In the genomic region with DNA sequence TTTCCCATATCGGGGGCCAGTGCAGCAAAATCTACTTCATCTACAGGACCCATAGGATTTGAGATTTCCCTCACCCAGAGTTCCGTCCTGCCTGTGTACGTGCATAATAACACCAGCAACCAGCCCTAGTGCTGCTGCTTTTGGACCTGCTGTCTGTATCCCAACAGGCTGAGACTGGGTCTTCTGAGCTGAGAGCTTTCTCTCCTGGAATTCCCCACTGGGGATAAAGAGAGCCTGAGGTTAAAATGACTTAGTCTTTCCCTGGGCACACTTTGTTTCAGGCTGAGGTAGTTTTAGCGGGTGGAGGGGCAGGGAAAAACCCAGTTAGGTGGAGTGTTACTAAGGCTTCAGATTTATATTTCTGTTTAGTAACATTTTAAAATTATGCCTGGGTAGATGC, we compare ENCODE assay signal across 32 cellular contexts.
DNase-seq lines count a peak whose midpoint lies in the region; ATAC-seq and TF ChIP-seq lines count a peak whose summit lies in the region.
"Had no signal": no experiment of that assay in that cellular context is flagged by ENCODE, and none has a peak within 500 bp of the region (broad histone marks: within the 10 kb centered on the region; RNA-seq: fewer than 3 reads in every experiment).

No MANE protein-coding gene starts in this region.

- peaks cover 3% of the 10 kb centered on the region for H3K4me1 Mint-ChIP-seq in activated naive CD4-positive, alpha-beta T cell treated with anti-CD3 and anti-CD28 coated beads, Interleukin-2, amount 10 ng/mL, durations not matched to agents 7 days and 5 days
- peaks cover 8% of the 10 kb centered on the region for H3K4me1 Mint-ChIP-seq in activated naive CD8-positive, alpha-beta T cell (ENCODE audit: low read depth)
- no peaks in the 10 kb centered on the region for H3K4me1 Mint-ChIP-seq in CD4-positive, alpha-beta T cell (ENCODE audit: low read depth)
- H3K4me1 Mint-ChIP-seq in CD4-positive, alpha-beta memory T cell, result peaks cover 0 to 4% (median 2%) of the 10 kb centered on the region in 4 donors

- no peaks in the 10 kb centered on the region for H4K20me1 ChIP-seq in osteoblast (ENCODE audit: insufficient read depth, low read length)

- intact Hi-C loops in CD4-positive, alpha-beta T cell (cut with DNase I, micrococcal nuclease), result no loop called here
- intact Hi-C loops in CD4-positive, alpha-beta memory T cell (cut with micrococcal nuclease), result no loop called here
- intact Hi-C loops in stomach (cut with DNase I; ENCODE audit: low total_unique reads), result no loop called here

- H4K8ac ChIP-seq in mesendoderm (ENCODE audit: low read depth, low read length), result peak overlapping the region; percentile 13

- H3K4me2 ChIP-seq in mesendoderm (ENCODE audit: low read length), result no peak overlapping the region
- no peak overlapping the region for H3K4me2 ChIP-seq in osteoblast (ENCODE audit: insufficient read depth, low read length)
- H3K4me2 ChIP-seq: PC-9, SK-N-SH had no signal

- H3K79me1 ChIP-seq in mesendoderm (ENCODE audit: low read length), result no peaks in the 10 kb centered on the region

- no peak overlapping the region for H2BK15ac ChIP-seq in mesendoderm (replicated peaks; ENCODE audit: low read depth)

- H4K5ac ChIP-seq in mesendoderm (ENCODE audit: low read length), result no peak overlapping the region

- POLR2A ChIA-PET in CD4-positive, alpha-beta T cell (lab: Charles Lee), result no interaction called here
- POLR2A ChIA-PET in CD4-positive, alpha-beta memory T cell (lab: Charles Lee; ENCODE audit: partially characterized antibody), result interaction anchor here (1.1 kb wide), 1 partner anchor 10 kb away, joined by 4 read pairs; no protein-coding TSS in a partner anchor

- ATAC-seq in activated naive CD4-positive, alpha-beta T cell treated with anti-CD3 and anti-CD28 coated beads, Interleukin-2, amount 50 U/mL, for 72 hours, result peak; percentile 30 to 92
- ATAC-seq in CD4-positive, alpha-beta T cell (ENCODE audit: poor library complexity), result no peak
- ATAC-seq: activated CD4-positive, CD25-positive, alpha-beta regulatory T cell treated with anti-CD3 and anti-CD28 coated beads, Interleukin-2, amount 50 U/mL, for 24 hours; HCT116; HepG2; Right ventricle myocardium inferior; stimulated activated effector memory CD8-positive, alpha-beta T cell treated with anti-CD3 and anti-CD28 coated beads, Interleukin-12 subunit alpha, Interleukin-12 subunit beta, amount 100 ng/mL, for 72 hours had no signal

- no peak overlapping the region for H3K4me3 Mint-ChIP-seq in activated naive CD4-positive, alpha-beta T cell treated with anti-CD3 and anti-CD28 coated beads, Interleukin-2, amount 10 ng/mL, durations not matched to agents 7 days and 5 days
- no peak overlapping the region for H3K4me3 Mint-ChIP-seq in activated naive CD8-positive, alpha-beta T cell
- no peak overlapping the region for H3K4me3 Mint-ChIP-seq in CD4-positive, alpha-beta T cell
- no peak overlapping the region for H3K4me3 Mint-ChIP-seq in CD4-positive, alpha-beta memory T cell
- H3K4me3 Mint-ChIP-seq: nephron progenitor cell; stimulated activated effector memory CD8-positive, alpha-beta T cell treated with anti-CD3 and anti-CD28 coated beads, Interleukin-12 subunit alpha, Interleukin-12 subunit beta, amount 100 ng/mL, for 72 hours; T-helper 1 cell treated with Interleukin-12 subunit alpha and Interleukin-12 subunit beta and Interleukin-4 antibody, amounts not matched to agents 30 μg/mL and 1 μg/mL, for 36 hours had no signal

- no peak overlapping the region for H2BK5ac ChIP-seq in mesendoderm (ENCODE audit: low read length)

- no peak for TF ChIP-seq POLR2A in stomach (IDR thresholded peaks at IDR 0.05)

- no peak overlapping the region for H3K9ac ChIP-seq in mesendoderm (ENCODE audit: low read length)
- H3K9ac ChIP-seq: SK-N-SH had no signal

- no peaks in the 10 kb centered on the region for H3K79me2 ChIP-seq in mesendoderm (ENCODE audit: control insufficient read depth, insufficient read depth, low read length)
- H3K79me2 ChIP-seq in osteoblast (ENCODE audit: insufficient read depth, low read length), result no peaks in the 10 kb centered on the region

- no peaks in the 10 kb centered on the region for H3K9me3 ChIP-seq in CD4-positive, alpha-beta T cell (ENCODE audit: control insufficient read depth, low read length)
- no peaks in the 10 kb centered on the region for H3K9me3 ChIP-seq in CD4-positive, alpha-beta memory T cell (ENCODE audit: control insufficient read depth in 1 of 2, low read length in 2 of 2)
- H3K9me3 ChIP-seq in stomach (no peaks in the 10 kb centered on the region), osteoblast (ENCODE audit: low read depth, low read length) (no peaks in the 10 kb centered on the region)
- H3K9me3 ChIP-seq: pancreas, SK-N-SH, vagina had no signal

- H2BK120ac ChIP-seq in mesendoderm (ENCODE audit: low read depth, low read length), result no peak overlapping the region

- H3K27ac ChIP-seq in mesendoderm (ENCODE audit: low read depth, low read length) (no peak overlapping the region), stomach (no peak overlapping the region), osteoblast (ENCODE audit: low read depth, low read length) (no peak overlapping the region)
- H3K27ac ChIP-seq in CD4-positive, alpha-beta T cell (ENCODE audit: low read depth, low read length), result no peak overlapping the region
- no peak overlapping the region for H3K27ac ChIP-seq in CD4-positive, alpha-beta memory T cell (ENCODE audit: low read depth, low read length)
- H3K27ac ChIP-seq: brain microvascular endothelial cell, pancreas, PC-9, vagina had no signal

- no peak for TF ChIP-seq EP300 in stomach (IDR thresholded peaks at IDR 0.05)

- H3K4me3 ChIP-seq in mesendoderm (ENCODE audit: low read length), result no peak overlapping the region
- no peak overlapping the region for H3K4me3 ChIP-seq in CD4-positive, alpha-beta memory T cell (ENCODE audit: low read length in 2 of 2)
- no peak overlapping the region for H3K4me3 ChIP-seq in stomach
- H3K4me3 ChIP-seq in osteoblast (ENCODE audit: insufficient read depth, low read length), result no peak overlapping the region
- H3K4me3 ChIP-seq: lung, pancreas, PC-9, vagina had no signal

- H3K27me3 ChIP-seq in mesendoderm (ENCODE audit: insufficient read depth, low read length, poor library complexity) (no peaks in the 10 kb centered on the region), stomach (no peaks in the 10 kb centered on the region), osteoblast (ENCODE audit: insufficient read depth, low read length) (no peaks in the 10 kb centered on the region)
- no peaks in the 10 kb centered on the region for H3K27me3 ChIP-seq in CD4-positive, alpha-beta T cell (ENCODE audit: control insufficient read depth, insufficient read depth, low read length)
- no peaks in the 10 kb centered on the region for H3K27me3 ChIP-seq in CD4-positive, alpha-beta memory T cell (ENCODE audit: insufficient read depth, low read length)
- H3K27me3 ChIP-seq: brain microvascular endothelial cell, pancreas, vagina had no signal

- H2AFZ ChIP-seq in osteoblast (ENCODE audit: low read length), result no peak overlapping the region
- H2AFZ ChIP-seq: PC-9 had no signal

- no peak overlapping the region for H2AK5ac ChIP-seq in mesendoderm (ENCODE audit: low read length)

- H3K23ac ChIP-seq in mesendoderm (ENCODE audit: low read length), result no peak overlapping the region

- H3K56ac ChIP-seq in mesendoderm (ENCODE audit: low read length), result no peak overlapping the region

- H3K4ac ChIP-seq in mesendoderm (ENCODE audit: low read depth, low read length), result no peak overlapping the region

- H3K36me3 ChIP-seq in mesendoderm (ENCODE audit: control insufficient read depth, insufficient read depth, low read length) (no peaks in the 10 kb centered on the region), stomach (peaks cover 0 to 71% (median 60%) of the 10 kb centered on the region in 4 donors), osteoblast (ENCODE audit: insufficient read depth, low read length) (peaks cover 22% of the 10 kb centered on the region)
- peaks cover 25% of the 10 kb centered on the region for H3K36me3 ChIP-seq in CD4-positive, alpha-beta memory T cell (ENCODE audit: insufficient read depth, low read length)

- no peaks in the 10 kb centered on the region for H3K36me3 Mint-ChIP-seq in activated naive CD4-positive, alpha-beta T cell treated with anti-CD3 and anti-CD28 coated beads, Interleukin-2, amount 50 U/mL, for 72 hours
- H3K36me3 Mint-ChIP-seq in activated naive CD4-positive, alpha-beta T cell treated with anti-CD3 and anti-CD28 coated beads, Interleukin-2, amount 10 ng/mL, durations not matched to agents 7 days and 5 days, result peaks cover 40% of the 10 kb centered on the region
- H3K36me3 Mint-ChIP-seq in activated naive CD8-positive, alpha-beta T cell, result peaks cover 11% of the 10 kb centered on the region
- peaks cover 54% of the 10 kb centered on the region for H3K36me3 Mint-ChIP-seq in CD4-positive, alpha-beta T cell (ENCODE audit: low read depth)
- peaks cover 32 to 48% of the 10 kb centered on the region in 2 donors for H3K36me3 Mint-ChIP-seq in CD4-positive, alpha-beta memory T cell

- no peaks in the 10 kb centered on the region for H3K27me3 Mint-ChIP-seq in activated naive CD4-positive, alpha-beta T cell treated with anti-CD3 and anti-CD28 coated beads, Interleukin-2, amount 10 ng/mL, durations not matched to agents 7 days and 5 days
- no peaks in the 10 kb centered on the region for H3K27me3 Mint-ChIP-seq in activated naive CD8-positive, alpha-beta T cell
- H3K27me3 Mint-ChIP-seq in CD4-positive, alpha-beta T cell, result no peaks in the 10 kb centered on the region
- H3K27me3 Mint-ChIP-seq in CD4-positive, alpha-beta memory T cell, result no peaks in the 10 kb centered on the region

- no peak for DNase-seq in activated naive CD4-positive, alpha-beta T cell treated with anti-CD3 and anti-CD28 coated beads, Interleukin-2, amount 50 U/mL, for 72 hours (ENCODE audit: low spot score in 2 of 2)
- no peak for DNase-seq in activated naive CD4-positive, alpha-beta T cell treated with anti-CD3 and anti-CD28 coated beads, Interleukin-2, amount 10 ng/mL, durations not matched to agents 7 days and 5 days
- DNase-seq in mesendoderm (no peak), stomach (no peak), osteoblast (ENCODE audit: insufficient read length, low spot score, missing footprints) (no peak)
- DNase-seq in CD4-positive, alpha-beta T cell, result no peak
- DNase-seq in CD4-positive, alpha-beta memory T cell, result no peak
- DNase-seq: activated T-cell treated with anti-CD3 and anti-CD28 coated beads for 4 hours, amygdala, brain microvascular endothelial cell, cerebellar nuclear complex, dermis blood vessel endothelial cell, EL, Karpas-422, NCI-H1436, NCI-H2081 treated with DMSO at 0.1 percent for 48 hours, NCI-H2227 treated with DMSO at 0.1 percent for 48 hours, NCI-H526 treated with DMSO at 0.1 percent for 48 hours, nephron progenitor cell, pancreas, PC-9, retina, SK-N-SH had no signal

- no peaks in the 10 kb centered on the region for H3K4me1 ChIP-seq in mesendoderm (ENCODE audit: control insufficient read depth, low read depth, low read length)
- no peaks in the 10 kb centered on the region for H3K4me1 ChIP-seq in CD4-positive, alpha-beta memory T cell (ENCODE audit: insufficient read depth, low read length)
- H3K4me1 ChIP-seq in stomach, result peaks cover 0 to 9% (median 2%) of the 10 kb centered on the region in 4 donors
- peaks cover 27% of the 10 kb centered on the region for H3K4me1 ChIP-seq in osteoblast (ENCODE audit: insufficient read depth, low read length)

- peak overlapping the region in 1 of 2 donors; percentile 68 for H3K27ac Mint-ChIP-seq in activated naive CD4-positive, alpha-beta T cell treated with anti-CD3 and anti-CD28 coated beads, Interleukin-2, amount 50 U/mL, for 72 hours
- H3K27ac Mint-ChIP-seq in activated naive CD4-positive, alpha-beta T cell treated with anti-CD3 and anti-CD28 coated beads, Interleukin-2, amount 10 ng/mL, durations not matched to agents 7 days and 5 days, result no peak overlapping the region
- H3K27ac Mint-ChIP-seq in activated naive CD8-positive, alpha-beta T cell, result peak overlapping the region; percentile 58
- no peak overlapping the region for H3K27ac Mint-ChIP-seq in CD4-positive, alpha-beta T cell
- no peak overlapping the region for H3K27ac Mint-ChIP-seq in CD4-positive, alpha-beta memory T cell
- H3K27ac Mint-ChIP-seq: nephron progenitor cell; stimulated activated effector memory CD8-positive, alpha-beta T cell treated with anti-CD3 and anti-CD28 coated beads, Interleukin-12 subunit alpha, Interleukin-12 subunit beta, amount 100 ng/mL, for 72 hours; T-helper 1 cell treated with Interleukin-12 subunit alpha and Interleukin-12 subunit beta and Interleukin-4 antibody, amounts not matched to agents 30 μg/mL and 1 μg/mL, for 36 hours had no signal

- H3K18ac ChIP-seq in mesendoderm (ENCODE audit: low read length), result no peak overlapping the region

- no peak for TF ChIP-seq CTCF in CD4-positive, alpha-beta T cell (IDR thresholded peaks at IDR 0.05)
- TF ChIP-seq CTCF in stomach (IDR thresholded peaks at IDR 0.05), result no peak
- TF ChIP-seq CTCF in osteoblast (IDR thresholded peaks at IDR 0.05; ENCODE audit: extremely low read depth, low read depth, low read length), result no peak

- CTCF ChIA-PET in activated naive CD4-positive, alpha-beta T cell treated with anti-CD3 and anti-CD28 coated beads, Interleukin-2, amount 10 ng/mL, durations not matched to agents 7 days and 5 days (lab: Charles Lee), result interaction anchor here (0.6 to 1.7 kb wide), 4 partner anchors 10 to 728 kb away, joined by 3 to 6 read pairs (median 4); no protein-coding TSS in a partner anchor
- CTCF ChIA-PET in CD4-positive, alpha-beta T cell (lab: Charles Lee), result no interaction called here
- CTCF ChIA-PET in CD4-positive, alpha-beta memory T cell (lab: Charles Lee; ENCODE audit: partially characterized antibody), result no interaction called here

- WGBS in mesendoderm (ENCODE audit: extremely low coverage, insufficient coverage, low lambda C conversion rate), result no CpG with 5 or more reads among the region's 4 CpGs
- WGBS in stomach, 5 donors, result 83 to 90% (median 87%) methylated on average over 4 of the region's 4 CpGs

- no peaks in the 10 kb centered on the region for H3K9me3 Mint-ChIP-seq in activated naive CD4-positive, alpha-beta T cell treated with anti-CD3 and anti-CD28 coated beads, Interleukin-2, amount 50 U/mL, for 72 hours
- H3K9me3 Mint-ChIP-seq in activated naive CD4-positive, alpha-beta T cell treated with anti-CD3 and anti-CD28 coated beads, Interleukin-2, amount 10 ng/mL, durations not matched to agents 7 days and 5 days, result no peaks in the 10 kb centered on the region
- no peaks in the 10 kb centered on the region for H3K9me3 Mint-ChIP-seq in activated naive CD8-positive, alpha-beta T cell (ENCODE audit: low read depth)
- H3K9me3 Mint-ChIP-seq in CD4-positive, alpha-beta T cell, result no peaks in the 10 kb centered on the region
- no peaks in the 10 kb centered on the region for H3K9me3 Mint-ChIP-seq in CD4-positive, alpha-beta memory T cell
- H3K9me3 Mint-ChIP-seq: nephron progenitor cell; stimulated activated effector memory CD8-positive, alpha-beta T cell treated with anti-CD3 and anti-CD28 coated beads, Interleukin-12 subunit alpha, Interleukin-12 subunit beta, amount 100 ng/mL, for 72 hours; T-helper 1 cell treated with Interleukin-12 subunit alpha and Interleukin-12 subunit beta and Interleukin-4 antibody, amounts not matched to agents 30 μg/mL and 1 μg/mL, for 36 hours had no signal
